ENCODE assay signal across 8 cellular contexts in genomic region chr13:102597029-102598015, GRCh38. TPM values are rescaled to one million over a fixed set of nuclear protein-coding genes. Genes with fewer than 3 reads are reported as not detected.
DNase-seq lines count a peak whose midpoint lies in the region; ATAC-seq and TF ChIP-seq lines count a peak whose summit lies in the region.

No MANE protein-coding gene starts in this region.

- ATAC-seq in HG02852 (IDR thresholded peaks at IDR 0.05; ENCODE audit: unreplicated experiment) (peak; percentile 21), Right ventricle myocardium superior (ENCODE audit: poor library complexity) (peak; percentile 23)

- peak overlapping the region; percentile 95 for H4K12ac ChIP-seq in trophoblast cell (ENCODE audit: low read depth, low read length)

- H3K23ac ChIP-seq in trophoblast cell (ENCODE audit: low read length): no peak overlapping the region

- no peaks in the 10 kb centered on the region for H3K36me3 ChIP-seq in trophoblast cell (ENCODE audit: control insufficient read depth in 1 of 2, insufficient read depth in 2 of 2, low read length in 2 of 2)

- in situ Hi-C loops in GM13977 (cut with MboI; ENCODE audit: low pct_unique_long_range_greater_than_20kb, low sequenced_read_pairs, unreplicated experiment): loop anchor here (10.0 kb wide), 1 partner anchor 247 kb away; the partner anchor contains the start of gene ERCC5

- peak overlapping the region; percentile 46 for H4K91ac ChIP-seq in trophoblast cell (ENCODE audit: low read depth, low read length)

- WGBS in trophoblast cell (ENCODE audit: extremely low coverage, insufficient coverage, insufficient read length): no CpG with 5 or more reads among the region's 70 CpGs

- no peaks in the 10 kb centered on the region for H3K27me3 ChIP-seq in trophoblast cell (ENCODE audit: insufficient read depth, low read length)

- H4K8ac ChIP-seq in trophoblast cell (ENCODE audit: low read depth, low read length): peak overlapping the region; percentile 86

- peak overlapping the region; percentile 99 for H3K4ac ChIP-seq in trophoblast cell (ENCODE audit: low read depth, low read length)

- TF ChIP-seq CTCF in 22Rv1 (IDR thresholded peaks at IDR 0.05): no peak
- no peak for TF ChIP-seq CTCF in GM13977 (IDR thresholded peaks at IDR 0.05; ENCODE audit: extremely low read depth, insufficient read depth, missing control alignments)

- peak overlapping the region; percentile 99 for H3K4me3 ChIP-seq in trophoblast cell (ENCODE audit: low read depth, low read length)

- intact Hi-C loops in Right ventricle myocardium superior (cut with DNase I): no loop called here

- H3K4me2 ChIP-seq in trophoblast cell (ENCODE audit: low read length): peak overlapping the region; percentile 97

- peak overlapping the region; percentile 99 for H2AFZ ChIP-seq in trophoblast cell (ENCODE audit: insufficient read depth, low read length, poor library complexity)

- H3K79me1 ChIP-seq in trophoblast cell (ENCODE audit: low read length): peaks cover 9% of the 10 kb centered on the region

- H3K27ac ChIP-seq in 22Rv1: peak overlapping the region; percentile 89
- no peak overlapping the region for H3K27ac ChIP-seq in trophoblast cell (ENCODE audit: low read depth, low read length)

- H2BK120ac ChIP-seq in trophoblast cell (ENCODE audit: insufficient read depth, low read length, poor library complexity): peak overlapping the region; percentile 77

- H3K4me1 ChIP-seq in trophoblast cell (ENCODE audit: control insufficient read depth in 1 of 2, insufficient read depth in 2 of 2, low read length in 2 of 2): peaks cover 0 to 2% of the 10 kb centered on the region in 2 experiments

- peak overlapping the region; percentile 86 for H3K14ac ChIP-seq in trophoblast cell (ENCODE audit: low read length)

- H3K9me3 ChIP-seq in trophoblast cell (ENCODE audit: insufficient read depth, low read depth, low read length): no peaks in the 10 kb centered on the region

- peak overlapping the region; percentile 95 for H3K18ac ChIP-seq in trophoblast cell (ENCODE audit: low read length)

- DNase-seq in GM13977 (ENCODE audit: low spot score): peak; percentile 26
- peak; percentile 17 for DNase-seq in NCI-H748 treated with DMSO at 0.1 percent for 48 hours (lab: John Stamatoyannopoulos, UW)
- DNase-seq in activated naive CD4-positive, alpha-beta T cell treated with anti-CD3 and anti-CD28 coated beads, Interleukin-2, amount 50 U/mL, for 16 hours: peak; percentile 30
- peak; percentile 42 for DNase-seq in Right ventricle myocardium superior
- DNase-seq in trophoblast cell: peak in 1 of 2 donors; percentile 24
- no peak for DNase-seq in mucosa of gallbladder (ENCODE audit: low spot score)

- H2AK5ac ChIP-seq in trophoblast cell (ENCODE audit: low read length): peak overlapping the region; percentile 92

- H2BK12ac ChIP-seq in trophoblast cell (ENCODE audit: low read length): no peak overlapping the region

- H2BK5ac ChIP-seq in trophoblast cell (ENCODE audit: low read depth, low read length, poor library complexity): peak overlapping the region; percentile 64

- peaks cover 15% of the 10 kb centered on the region for H3K79me2 ChIP-seq in trophoblast cell (ENCODE audit: control insufficient read depth, insufficient read depth, low read length, poor library complexity)

- H3K9ac ChIP-seq in trophoblast cell (ENCODE audit: low read length): peak overlapping the region; percentile 95

RNA-seq across cellular contexts. Expression of gene TPP2, which starts 0.5 kb away (rescaled TPM):
- total RNA-seq in Right ventricle myocardium superior (29.3 TPM), mucosa of gallbladder (37.6 TPM)
- 38.7 and 39.3 TPM in 2 replicates for polyA plus RNA-seq in trophoblast cell (2013)
